23 cellular contexts compared by ENCODE assay signal in the genomic region with DNA sequence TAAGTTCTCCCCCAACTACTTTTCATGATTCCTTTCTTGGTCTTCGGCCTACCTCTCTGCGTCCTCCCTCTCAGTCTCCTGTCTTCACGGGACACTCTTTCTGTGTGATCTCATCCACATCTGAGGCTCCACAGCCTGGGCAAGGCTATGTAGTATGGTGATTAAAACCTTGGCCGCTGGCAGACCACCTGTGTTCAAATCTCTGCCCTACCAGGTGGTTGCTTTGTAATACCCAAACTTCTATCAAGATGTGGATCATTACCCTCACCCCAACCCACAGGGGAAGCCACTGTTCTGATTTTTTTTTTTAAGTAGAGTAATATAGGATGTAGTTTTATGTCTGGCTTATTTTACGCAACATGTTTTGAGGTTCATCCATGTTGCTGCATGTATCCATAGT. TPM values are rescaled to one million over a fixed set of nuclear protein-coding genes. Genes with fewer than 3 reads are reported as not detected.
DNase-seq lines count a peak whose midpoint lies in the region; ATAC-seq and TF ChIP-seq lines count a peak whose summit lies in the region.
"Had no signal": no experiment of that assay in that cellular context is flagged by ENCODE, and none has a peak within 500 bp of the region (broad histone marks: within the 10 kb centered on the region; RNA-seq: fewer than 3 reads in every experiment).

No MANE protein-coding gene starts in this region.

- H3K9me3 Mint-ChIP-seq in stimulated activated effector memory CD8-positive, alpha-beta T cell treated with anti-CD3 and anti-CD28 coated beads, Interleukin-12 subunit alpha, Interleukin-12 subunit beta, amount 100 ng/mL, for 72 hours: peaks cover 6% of the 10 kb centered on the region
- H3K9me3 Mint-ChIP-seq: activated T-cell treated with anti-CD3 and anti-CD28 coated beads, Interleukin-2, amount 50 U/mL, for 24 hours; natural killer cell had no signal

- H3K36me3 Mint-ChIP-seq in stimulated activated effector memory CD8-positive, alpha-beta T cell treated with anti-CD3 and anti-CD28 coated beads, Interleukin-12 subunit alpha, Interleukin-12 subunit beta, amount 100 ng/mL, for 72 hours: no peaks in the 10 kb centered on the region
- H3K36me3 Mint-ChIP-seq: mesothelial cell of epicardium, natural killer cell had no signal

- H3K4me3 ChIP-seq in HAP-1: no peak overlapping the region
- H3K4me3 ChIP-seq: adrenal gland, colonic mucosa, sigmoid colon, thyroid gland had no signal

- H3K27ac ChIP-seq in RWPE1 (peak overlapping the region; percentile 78), foreskin keratinocyte (peak overlapping the region; percentile 7)
- H3K27ac ChIP-seq: colonic mucosa, KMS-11, sigmoid colon, thyroid gland had no signal

- H3K27me3 ChIP-seq in foreskin keratinocyte: no peaks in the 10 kb centered on the region
- peaks cover 2% of the 10 kb centered on the region; the same call in 1 of the 2 replicates for H3K27me3 ChIP-seq in HAP-1 (ENCODE audit: low read depth)
- H3K27me3 ChIP-seq: adrenal gland, colonic mucosa, sigmoid colon, thyroid gland had no signal

- H3K9me3 ChIP-seq in HAP-1: no peaks in the 10 kb centered on the region
- H3K9me3 ChIP-seq: adrenal gland, colonic mucosa, sigmoid colon, thyroid gland had no signal

- H3K4me1 Mint-ChIP-seq in stimulated activated effector memory CD8-positive, alpha-beta T cell treated with anti-CD3 and anti-CD28 coated beads, Interleukin-12 subunit alpha, Interleukin-12 subunit beta, amount 100 ng/mL, for 72 hours: peaks cover 20% of the 10 kb centered on the region
- H3K4me1 Mint-ChIP-seq: endodermal cell had no signal

- DNase-seq in RWPE1 (ENCODE audit: low spot score) (no peak), foreskin keratinocyte (no peak), kidney tubule cell (ENCODE audit: low spot score) (no peak), HAP-1 (ENCODE audit: low spot score in 2 of 2) (no peak)
- DNase-seq in stimulated activated effector memory CD8-positive, alpha-beta T cell treated with anti-CD3 and anti-CD28 coated beads, Interleukin-12 subunit alpha, Interleukin-12 subunit beta, amount 100 ng/mL, for 72 hours (ENCODE audit: low spot score in 2 of 2): no peak
- DNase-seq: activated CD8-positive, alpha-beta memory T cell treated with anti-CD3 and anti-CD28 coated beads for 24 hours; activated naive CD4-positive, alpha-beta T cell; activated T-cell treated with anti-CD3 and anti-CD28 coated beads, Interleukin-2, amount 50 U/mL, for 24 hours; DND-41; endodermal cell; H7; left cardiac atrium; natural killer cell; NCI-H187; NCI-H526 treated with DMSO at 0.1 percent for 48 hours; sigmoid colon; thyroid gland had no signal

- no peak for TF ChIP-seq CTCF in RWPE1 (conservative IDR thresholded peaks at IDR 0.05; ENCODE audit: low read depth)
- no peak for TF ChIP-seq CTCF in foreskin keratinocyte (conservative IDR thresholded peaks at IDR 0.05)

- POLR2A ChIA-PET in RWPE1 (lab: Yijun Ruan, JAX; ENCODE audit: low non-redundant PET): no interaction called here

- H3K4me3 Mint-ChIP-seq in stimulated activated effector memory CD8-positive, alpha-beta T cell treated with anti-CD3 and anti-CD28 coated beads, Interleukin-12 subunit alpha, Interleukin-12 subunit beta, amount 100 ng/mL, for 72 hours: no peak overlapping the region
- H3K4me3 Mint-ChIP-seq: activated T-cell treated with anti-CD3 and anti-CD28 coated beads, Interleukin-2, amount 50 U/mL, for 24 hours; endodermal cell; mesothelial cell of epicardium; natural killer cell had no signal

- in situ Hi-C loops in HAP-1 (cut with MboI; ENCODE audit: low sequenced_read_pairs): loop anchor here (10.0 kb wide), 1 partner anchor 354 kb away; the partner anchor contains the start of gene HSD17B6

- CTCF ChIA-PET in RWPE1 (lab: Yijun Ruan, JAX): interaction anchor here (1.4 kb wide), 1 partner anchor 56 kb away, joined by 4 read pairs; no protein-coding TSS in a partner anchor

- H3K4me1 ChIP-seq in foreskin keratinocyte: peaks cover 9% of the 10 kb centered on the region
- no peaks in the 10 kb centered on the region for H3K4me1 ChIP-seq in HAP-1
- H3K4me1 ChIP-seq: colonic mucosa, sigmoid colon, thyroid gland had no signal

- peak; percentile 24 for ATAC-seq in GM18511 (IDR thresholded peaks at IDR 0.05; ENCODE audit: unreplicated experiment)
- no peak for ATAC-seq in foreskin keratinocyte
- peak; percentile 49 for ATAC-seq in stimulated activated effector memory CD8-positive, alpha-beta T cell treated with anti-CD3 and anti-CD28 coated beads, Interleukin-12 subunit alpha, Interleukin-12 subunit beta, amount 100 ng/mL, for 72 hours
- no peak for ATAC-seq in HG03095 (IDR thresholded peaks at IDR 0.05; ENCODE audit: unreplicated experiment)

- H3K36me3 ChIP-seq in HAP-1 (replicated peaks): no peaks in the 10 kb centered on the region
- H3K36me3 ChIP-seq: adrenal gland, colonic mucosa, sigmoid colon, thyroid gland had no signal

- H3K27ac Mint-ChIP-seq in stimulated activated effector memory CD8-positive, alpha-beta T cell treated with anti-CD3 and anti-CD28 coated beads, Interleukin-12 subunit alpha, Interleukin-12 subunit beta, amount 100 ng/mL, for 72 hours: peak overlapping the region; percentile 10
- H3K27ac Mint-ChIP-seq: activated T-cell treated with anti-CD3 and anti-CD28 coated beads, Interleukin-2, amount 50 U/mL, for 24 hours; endodermal cell; mesothelial cell of epicardium; natural killer cell had no signal

RNA-seq across cellular contexts. Expression of gene STAT6, which starts 8.1 kb away (rescaled TPM):
- total RNA-seq in foreskin keratinocyte: 94.4 and 98.8 TPM in 2 replicates
- polyA plus RNA-seq in foreskin keratinocyte: 60.2 and 68.9 TPM in 2 replicates

RNA-seq across cellular contexts. Expression of gene LRP1, which starts 9.0 kb away (rescaled TPM):
- 9.8 and 17.5 TPM in 2 replicates for total RNA-seq in foreskin keratinocyte
- polyA plus RNA-seq in foreskin keratinocyte: 5.1 and 8.5 TPM in 2 replicates

RNA-seq across cellular contexts. Expression of gene LRP1-AS, which starts 28.1 kb away (rescaled TPM):
- not detected in 2 replicates for total RNA-seq in foreskin keratinocyte
- not detected in 2 replicates for polyA plus RNA-seq in foreskin keratinocyte
- total RNA-seq: adrenal gland, colonic mucosa, endodermal cell, H7, left cardiac atrium, mesothelial cell of epicardium, natural killer cell, sigmoid colon, thyroid gland had no signal
- polyA plus RNA-seq: adrenal gland, sigmoid colon had no signal

RNA-seq across cellular contexts. Expression of gene NAB2, which starts 30.4 kb away (rescaled TPM):
- 24.3 and 25.0 TPM in 2 replicates for total RNA-seq in foreskin keratinocyte
- 19.4 and 21.5 TPM in 2 replicates for polyA plus RNA-seq in foreskin keratinocyte

RNA-seq across cellular contexts. Expression of gene NEMP1, which starts 40.7 kb away (rescaled TPM):
- 16.6 and 20.3 TPM in 2 replicates for total RNA-seq in foreskin keratinocyte
- polyA plus RNA-seq in foreskin keratinocyte: 4.4 and 6.8 TPM in 2 replicates

Comparison
In these comparisons a context has a peak if more than half of its experiments do, and no peak if none do; other contexts are left out.
1. ATAC-seq: peak in GM18511 (single experiment) and stimulated activated effector memory CD8-positive, alpha-beta T cell treated with anti-CD3 and anti-CD28 coated beads, Interleukin-12 subunit alpha, Interleukin-12 subunit beta, amount 100 ng/mL, for 72 hours (single experiment); none in foreskin keratinocyte (single experiment) and HG03095 (single experiment).